Comparison of ENCODE assay signal across 29 cellular contexts in genomic region chr13:92808007-92808406, GRCh38.
"Had no signal": no experiment of that assay in that cellular context is flagged by ENCODE, and none has a peak within 500 bp of the region (broad histone marks: within the 10 kb centered on the region; RNA-seq: fewer than 3 reads in every experiment).

No MANE protein-coding gene starts in this region.

- H3K4me1 ChIP-seq: gastroesophageal sphincter had no signal

- H3K9me3 ChIP-seq: esophagus muscularis mucosa had no signal

- H3K27me3 ChIP-seq: esophagus muscularis mucosa, gastroesophageal sphincter had no signal

- DNase-seq: activated B cell treated with CpG ODN at 0.5 μM for 24 hours; activated CD4-positive, alpha-beta T cell treated with anti-CD3 and anti-CD28 coated beads for 48 hours; activated CD4-positive, alpha-beta T cell treated with anti-CD3 and anti-CD28 coated beads, Interleukin-2, amount 50 U/mL, for 1 hour; activated CD4-positive, alpha-beta T cell treated with anti-CD3 and anti-CD28 coated beads, Interleukin-2, amount 50 U/mL, for 48 hours; activated CD8-positive, alpha-beta memory T cell treated with anti-CD3 and anti-CD28 coated beads for 24 hours; activated CD8-positive, alpha-beta T cell treated with anti-CD3 and anti-CD28 coated beads for 36 hours; activated effector memory CD4-positive, alpha-beta T cell treated with Interleukin-2 at 50 U/mL for 16 hours; activated gamma-delta T cell treated with Interleukin-2 at 50 U/mL for 16 hours; activated naive CD4-positive, alpha-beta T cell treated with Interleukin-2 at 50 U/mL for 16 hours; activated naive CD8-positive, alpha-beta T cell treated with anti-CD3 and anti-CD28 coated beads for 36 hours; activated naive CD8-positive, alpha-beta T cell treated with anti-CD3 and anti-CD28 coated beads, Interleukin-2, amount 50 U/mL, for 24 hours; activated T-cell treated with anti-CD3 and anti-CD28 coated beads, Interleukin-2, amount 50 U/mL, for 4 hours; anterior cingulate cortex; caudate nucleus; cortex of kidney; dermis blood vessel endothelial cell; effector CD4-positive, alpha-beta T cell; effector memory CD8-positive, alpha-beta T cell; erythroblast; foreskin melanocyte; T-helper 1 cell; T-helper 17 cell; T1000; WERI-Rb-1 had no signal

- H3K4me1 Mint-ChIP-seq: activated B cell treated with CpG ODN at 0.5 μM for 24 hours, T-helper 17 cell had no signal

- H3K27ac Mint-ChIP-seq: activated B cell treated with CpG ODN at 0.5 μM for 24 hours; activated CD8-positive, alpha-beta T cell treated with anti-CD3 and anti-CD28 coated beads for 36 hours; activated naive CD4-positive, alpha-beta T cell treated with anti-CD3 and anti-CD28 coated beads, Interleukin-2, amount 50 U/mL, for 24 hours; activated naive CD8-positive, alpha-beta T cell treated with anti-CD3 and anti-CD28 coated beads for 36 hours; activated naive CD8-positive, alpha-beta T cell treated with anti-CD3 and anti-CD28 coated beads, Interleukin-2, amount 50 U/mL, for 24 hours; activated T-helper 17 cell treated with anti-CD3 and anti-CD28 coated beads, Interleukin-2, amount 50 U/mL, for 72 hours; effector memory CD8-positive, alpha-beta T cell; T-helper 17 cell; T-helper 2 cell treated with Interferon-gamma antibody and Interleukin-4, amounts not matched to agents 5 μg/mL and 100 μg/mL, for 36 hours had no signal

- H3K9me3 Mint-ChIP-seq: activated CD8-positive, alpha-beta T cell treated with anti-CD3 and anti-CD28 coated beads for 36 hours; activated naive CD4-positive, alpha-beta T cell treated with anti-CD3 and anti-CD28 coated beads, Interleukin-2, amount 50 U/mL, for 24 hours had no signal

- H3K4me3 ChIP-seq: esophagus muscularis mucosa, gastroesophageal sphincter had no signal

- H3K36me3 Mint-ChIP-seq: activated naive CD4-positive, alpha-beta T cell treated with anti-CD3 and anti-CD28 coated beads, Interleukin-2, amount 50 U/mL, for 24 hours; activated naive CD8-positive, alpha-beta T cell treated with anti-CD3 and anti-CD28 coated beads for 36 hours had no signal

- H3K27ac ChIP-seq: esophagus muscularis mucosa, gastroesophageal sphincter, WERI-Rb-1 had no signal

- H3K36me3 ChIP-seq: esophagus muscularis mucosa, gastroesophageal sphincter, WERI-Rb-1 had no signal

- H3K4me3 Mint-ChIP-seq: activated B cell treated with CpG ODN at 0.5 μM for 24 hours; activated CD8-positive, alpha-beta T cell treated with anti-CD3 and anti-CD28 coated beads for 36 hours; activated naive CD4-positive, alpha-beta T cell treated with anti-CD3 and anti-CD28 coated beads, Interleukin-2, amount 50 U/mL, for 24 hours; activated naive CD8-positive, alpha-beta T cell treated with anti-CD3 and anti-CD28 coated beads for 36 hours; activated naive CD8-positive, alpha-beta T cell treated with anti-CD3 and anti-CD28 coated beads, Interleukin-2, amount 50 U/mL, for 24 hours; activated T-cell treated with anti-CD3 and anti-CD28 coated beads, Interleukin-2, amount 50 U/mL, for 4 hours; activated T-helper 17 cell treated with anti-CD3 and anti-CD28 coated beads, Interleukin-2, amount 50 U/mL, for 72 hours; effector memory CD8-positive, alpha-beta T cell; T-helper 17 cell; T-helper 2 cell treated with Interferon-gamma antibody and Interleukin-4, amounts not matched to agents 5 μg/mL and 100 μg/mL, for 36 hours had no signal

- H3K27me3 Mint-ChIP-seq: activated B cell treated with CpG ODN at 0.5 μM for 24 hours; activated CD8-positive, alpha-beta T cell treated with anti-CD3 and anti-CD28 coated beads for 36 hours; activated naive CD4-positive, alpha-beta T cell treated with anti-CD3 and anti-CD28 coated beads, Interleukin-2, amount 50 U/mL, for 24 hours; activated naive CD8-positive, alpha-beta T cell treated with anti-CD3 and anti-CD28 coated beads for 36 hours; activated naive CD8-positive, alpha-beta T cell treated with anti-CD3 and anti-CD28 coated beads, Interleukin-2, amount 50 U/mL, for 24 hours; activated T-helper 17 cell treated with anti-CD3 and anti-CD28 coated beads, Interleukin-2, amount 50 U/mL, for 72 hours; effector memory CD8-positive, alpha-beta T cell; T-helper 17 cell had no signal
